ENCODE assay signal across 7 cellular contexts in the genomic region with DNA sequence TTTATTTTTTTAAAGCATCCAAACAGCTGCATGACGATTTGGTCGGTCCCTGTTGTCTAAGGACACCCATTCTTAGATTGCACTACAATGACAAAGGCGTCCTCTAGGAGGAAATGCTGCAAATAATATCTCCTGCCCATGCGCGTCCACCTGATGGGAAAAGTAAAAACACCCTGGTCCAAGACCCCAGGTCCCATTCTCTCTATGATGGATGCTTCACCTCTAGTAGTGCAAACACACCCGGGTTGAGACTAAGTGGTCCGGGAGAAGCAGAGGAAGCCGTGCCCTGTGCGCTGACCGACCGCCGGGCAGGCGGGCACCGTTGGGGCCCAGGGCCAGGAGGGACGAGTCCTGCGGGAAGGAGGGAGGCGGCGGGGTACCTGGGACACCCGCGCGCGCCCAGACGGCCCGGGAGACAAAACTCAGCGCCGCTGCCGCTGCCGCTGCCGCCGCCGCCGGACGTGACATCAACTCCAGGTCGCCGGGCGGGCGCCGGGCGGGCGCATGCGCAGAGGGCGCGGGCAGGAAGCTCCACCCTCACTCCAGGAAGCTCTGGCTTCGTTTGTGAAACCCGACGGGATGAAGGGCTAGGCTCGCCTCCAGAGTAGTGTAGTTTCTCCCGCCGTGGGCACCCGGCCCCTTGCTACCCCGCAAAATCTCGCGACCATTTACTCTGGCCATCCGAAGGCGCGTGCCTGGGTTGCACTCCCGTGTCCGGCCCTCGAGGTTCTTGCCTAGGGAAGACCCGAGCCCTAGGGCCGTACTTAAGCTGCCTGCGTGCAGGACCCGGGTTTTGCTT. TPM values are rescaled to one million over a fixed set of nuclear protein-coding genes. Genes with fewer than 3 reads are reported as not detected.
DNase-seq lines count a peak whose midpoint lies in the region; ATAC-seq and TF ChIP-seq lines count a peak whose summit lies in the region.

TBC1D7 (minus strand) TSS at position 462 of the 799 bp plus-strand sequence. CDS start 1,639 bp downstream, outside the sequence.

- H3K36me3 ChIP-seq in hepatocyte (replicated peaks; ENCODE audit: insufficient read depth, low read depth): no peaks in the 10 kb centered on the region

- peak within 1 kb of the TSS; percentile 95 for H2AFZ ChIP-seq in hepatocyte

- in situ Hi-C loops in astrocyte of the cerebellum (cut with HindIII; ENCODE audit: low sequenced_read_pairs): no loop called here

- TF ChIP-seq CTCF in astrocyte of the cerebellum (IDR thresholded peaks at IDR 0.05; ENCODE audit: low read depth, low read length, missing control alignments) (peak; percentile 22), hepatocyte (IDR thresholded peaks at IDR 0.05; ENCODE audit: poor library complexity) (peak; percentile 16), retinal pigment epithelial cell (conservative IDR thresholded peaks at IDR 0.05; ENCODE audit: low read depth, low read length) (peak; percentile 16)

- DNase-seq in NCI-H2029 (lab: John Stamatoyannopoulos, UW): peak; percentile 91
- DNase-seq in T-helper 9 cell: peak; percentile 88
- DNase-seq in astrocyte of the cerebellum (ENCODE audit: low read depth): peak; percentile 68
- peak; percentile 95 for DNase-seq in hepatocyte (ENCODE audit: low spot score)
- peak; percentile 60 for DNase-seq in retinal pigment epithelial cell (ENCODE audit: low read depth)

- H3K4me3 ChIP-seq in astrocyte of the cerebellum (ENCODE audit: low read depth, low read length) (peak within 1 kb of the TSS; percentile 96), hepatocyte (peak within 1 kb of the TSS; percentile 57), retinal pigment epithelial cell (ENCODE audit: low read length) (peak within 1 kb of the TSS; percentile 93)

- H3K27me3 ChIP-seq in hepatocyte: no peaks in the 10 kb centered on the region

- H3K79me2 ChIP-seq in hepatocyte: peaks cover 19% of the 10 kb centered on the region

- peak within 1 kb of the TSS; percentile 87 for H3K4me2 ChIP-seq in hepatocyte

- under 1% methylated on average over 42 of the region's 63 CpGs for WGBS in hepatocyte (ENCODE audit: low lambda C conversion rate, missing lambda C conversion rate)

- ATAC-seq in GM18508 (IDR thresholded peaks at IDR 0.05; ENCODE audit: insufficient read depth, unreplicated experiment) (peak; percentile 61), HG02973 (IDR thresholded peaks at IDR 0.05; ENCODE audit: unreplicated experiment) (peak; percentile 83)

- H3K9me2 ChIP-seq in hepatocyte (replicated peaks; ENCODE audit: insufficient read depth): no peaks in the 10 kb centered on the region

- H4K20me1 ChIP-seq in hepatocyte (ENCODE audit: insufficient read depth, poor library complexity, severe bottlenecking): no peaks in the 10 kb centered on the region

- peaks cover 10% of the 10 kb centered on the region for H3K4me1 ChIP-seq in hepatocyte (ENCODE audit: insufficient read depth)

- peak within 1 kb of the TSS; percentile 93 for H3K27ac ChIP-seq in hepatocyte

- no peaks in the 10 kb centered on the region for H3K9me3 ChIP-seq in hepatocyte (ENCODE audit: low read depth)

RNA-seq across cellular contexts. Expression of gene TBC1D7, which starts in this region (rescaled TPM):
- total RNA-seq in hepatocyte: 15.5 and 27.8 TPM in 2 replicates
- polyA plus RNA-seq in hepatocyte: 28.3 and 32.4 TPM in 2 replicates

Comparison
In these comparisons a context has a peak if more than half of its experiments do, and no peak if none do; other contexts are left out.
1. Peak in every context shown above with its lines: DNase-seq, ATAC-seq, H3K4me3 ChIP-seq and H3K27ac ChIP-seq.